In the genomic region with DNA sequence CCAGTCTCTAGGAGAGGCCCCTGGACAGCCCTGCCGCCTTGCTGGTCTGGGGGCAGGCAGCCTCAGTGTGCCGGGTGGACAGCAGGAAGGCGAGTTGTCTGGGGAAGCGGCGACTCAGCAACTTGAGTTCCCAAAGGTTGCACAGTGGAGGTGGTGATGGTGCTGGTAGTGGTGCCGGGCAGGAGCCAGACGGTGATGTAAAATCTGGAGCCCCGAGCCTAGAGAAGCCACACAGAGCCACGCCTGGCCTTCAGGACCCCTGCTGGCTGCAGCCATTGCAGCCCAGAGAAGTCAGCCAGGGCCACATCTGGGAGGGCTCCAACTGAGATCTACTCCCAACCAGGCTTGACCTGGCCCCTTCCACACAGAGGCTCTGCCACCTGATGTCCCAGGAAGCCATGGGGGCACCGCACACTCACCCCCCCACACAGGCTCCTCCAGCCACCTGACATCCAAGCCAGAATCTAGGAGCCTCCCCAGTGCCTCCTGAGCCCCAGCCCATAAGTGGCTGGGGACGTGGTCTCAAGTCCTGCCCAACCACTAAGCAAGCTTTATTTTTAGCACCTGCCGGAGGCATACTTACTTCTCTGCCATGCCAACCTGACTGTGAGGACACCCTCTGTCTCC, we compare ENCODE assay signal across 20 cellular contexts. TPM values are rescaled to one million over a fixed set of nuclear protein-coding genes. Genes with fewer than 3 reads are reported as not detected.
A peak's percentile ranks its signal among the peaks of the same experiment; 100 is the strongest.
DNase-seq lines count a peak whose midpoint lies in the region; ATAC-seq and TF ChIP-seq lines count a peak whose summit lies in the region.
"Had no signal": no experiment of that assay in that cellular context is flagged by ENCODE, and none has a peak within 500 bp of the region (broad histone marks: within the 10 kb centered on the region; RNA-seq: fewer than 3 reads in every experiment).

No MANE protein-coding gene starts in this region.

- H3K27me3 ChIP-seq in Loucy (ENCODE audit: insufficient read depth, low read length, poor library complexity, severe bottlenecking): no peaks in the 10 kb centered on the region
- H3K27me3 ChIP-seq in osteoblast (ENCODE audit: insufficient read depth, low read length): peaks cover 26% of the 10 kb centered on the region
- H3K27me3 ChIP-seq: vagina had no signal

- no peaks in the 10 kb centered on the region for H4K20me1 ChIP-seq in Loucy (ENCODE audit: insufficient read depth, low read length, poor library complexity, severe bottlenecking)
- H4K20me1 ChIP-seq in osteoblast (ENCODE audit: insufficient read depth, low read length): no peaks in the 10 kb centered on the region

- no peaks in the 10 kb centered on the region for H3K79me2 ChIP-seq in Loucy (ENCODE audit: insufficient read depth, low read length)
- H3K79me2 ChIP-seq in osteoblast (ENCODE audit: insufficient read depth, low read length): no peaks in the 10 kb centered on the region

- H3K9me3 ChIP-seq in Loucy (ENCODE audit: insufficient read depth, low read depth, low read length) (no peaks in the 10 kb centered on the region), osteoblast (ENCODE audit: low read depth, low read length) (no peaks in the 10 kb centered on the region)
- H3K9me3 ChIP-seq: gastroesophageal sphincter, vagina had no signal

- intact Hi-C loops in left cardiac atrium (cut with DNase I): no loop called here

- H3K27ac ChIP-seq in osteoblast (ENCODE audit: low read depth, low read length): no peak overlapping the region
- H3K27ac ChIP-seq: gastroesophageal sphincter, vagina had no signal

- no peaks in the 10 kb centered on the region for H3K9me2 ChIP-seq in Loucy (replicated peaks; ENCODE audit: low read depth, low read length)

- DNase-seq in 8988T (peak; percentile 11), left cardiac atrium (peak; percentile 14), osteoblast (ENCODE audit: insufficient read length, low spot score, missing footprints) (peak; percentile 58), MV-4-11 (lab: John Stamatoyannopoulos, UW) (no peak), NOMO-1 treated with dmso at 0.1 percent for 144 hours (lab: John Stamatoyannopoulos, UW; ENCODE audit: unreplicated experiment) (no peak)
- DNase-seq: GF-D8; immature natural killer cell; NCI-H1417 treated with DMSO at 0.1 percent for 48 hours; NCI-H226; nucleus accumbens; small intestine; stimulated activated naive B cell treated with anti-CD40 and anti-IgM and Interleukin-4, amounts not matched to agents 10 μg/mL and 1 μg/mL and 100 μg/mL, for 72 hours had no signal

- H3K4me3 ChIP-seq in Loucy (ENCODE audit: low read length, poor library complexity, severe bottlenecking) (no peak overlapping the region), osteoblast (ENCODE audit: insufficient read depth, low read length) (no peak overlapping the region)
- H3K4me3 ChIP-seq: gastroesophageal sphincter, vagina had no signal

- H2AFZ ChIP-seq in Loucy (ENCODE audit: low read length) (peak overlapping the region; percentile 86), osteoblast (ENCODE audit: low read length) (no peak overlapping the region)

- no peaks in the 10 kb centered on the region for H3F3A ChIP-seq in Loucy (ENCODE audit: low read depth)

- H3K36me3 ChIP-seq in Loucy (ENCODE audit: insufficient read depth, low read length): no peaks in the 10 kb centered on the region
- no peaks in the 10 kb centered on the region for H3K36me3 ChIP-seq in osteoblast (ENCODE audit: insufficient read depth, low read length)
- H3K36me3 ChIP-seq: gastroesophageal sphincter, vagina had no signal

- TF ChIP-seq CTCF in Loucy (conservative IDR thresholded peaks at IDR 0.05; ENCODE audit: low read length) (no peak), osteoblast (IDR thresholded peaks at IDR 0.05; ENCODE audit: extremely low read depth, low read depth, low read length) (no peak)

- peak overlapping the region; percentile 37 for H3K9ac ChIP-seq in Loucy (ENCODE audit: low read depth, low read length, poor library complexity, severe bottlenecking)

- ATAC-seq in left cardiac atrium (no peak), GM19324 (IDR thresholded peaks at IDR 0.05; ENCODE audit: low FRiP score, unreplicated experiment) (no peak), GM18861 (IDR thresholded peaks at IDR 0.05; ENCODE audit: unreplicated experiment) (no peak)
- ATAC-seq: gastroesophageal sphincter; stimulated activated naive B cell treated with anti-CD40 and anti-IgM and Interleukin-4, amounts not matched to agents 10 μg/mL and 1 μg/mL and 100 μg/mL, for 72 hours had no signal

- peak overlapping the region; percentile 56 for H3K4me2 ChIP-seq in Loucy (ENCODE audit: low read depth, low read length, poor library complexity, severe bottlenecking)
- H3K4me2 ChIP-seq in osteoblast (ENCODE audit: insufficient read depth, low read length): no peak overlapping the region

- peaks cover 31% of the 10 kb centered on the region for H3K4me1 ChIP-seq in Loucy (ENCODE audit: insufficient read depth, low read length, poor library complexity, severe bottlenecking)
- H3K4me1 ChIP-seq in osteoblast (ENCODE audit: insufficient read depth, low read length): no peaks in the 10 kb centered on the region
- H3K4me1 ChIP-seq: gastroesophageal sphincter, vagina had no signal

RNA-seq across cellular contexts. Expression of gene C3orf22, which starts 8.8 kb away (rescaled TPM):
- total RNA-seq in left cardiac atrium: not detected
- total RNA-seq in osteoblast: not detected in 2 replicates
- total RNA-seq: epithelial cell of proximal tubule, gastroesophageal sphincter, LHCN-M2, SK-MEL-5, vagina had no signal

RNA-seq across cellular contexts. Expression of gene CHST13, which starts 26.0 kb away (rescaled TPM):
- total RNA-seq in left cardiac atrium (under 1 TPM; 0.60 to 0.74 TPM), osteoblast (under 0.01 TPM in 1 of 2 replicates, not detected in the other)
- total RNA-seq: LHCN-M2 had no signal

RNA-seq across cellular contexts. Expression of gene UROC1, which starts 32.4 kb away (rescaled TPM):
- total RNA-seq in left cardiac atrium (not detected), osteoblast (not detected in 2 replicates)
- total RNA-seq: epithelial cell of proximal tubule, gastroesophageal sphincter, LHCN-M2, vagina had no signal

Comparison
In these comparisons a context has a peak if more than half of its experiments do, and no peak if none do; other contexts are left out.
1. DNase-seq: peak in 8988T (single experiment), left cardiac atrium (single experiment) and osteoblast (single experiment); none in MV-4-11 (single experiment) and NOMO-1 treated with dmso at 0.1 percent for 144 hours (single experiment).